ENCODE assay signal across 8 cellular contexts in genomic region chr3:99895706-99896441, GRCh38.
DNase-seq lines count a peak whose midpoint lies in the region; ATAC-seq and TF ChIP-seq lines count a peak whose summit lies in the region.

No MANE protein-coding gene starts in this region.

- no peak for TF ChIP-seq CTCF in AG04449 (IDR thresholded peaks at IDR 0.05; ENCODE audit: insufficient read depth, low read length, missing control alignments)
- TF ChIP-seq CTCF in GM13976 (IDR thresholded peaks at IDR 0.05; ENCODE audit: borderline replicate concordance, control extremely low read depth, extremely low read depth, insufficient read depth, missing control alignments), result no peak

- POLR2A ChIA-PET in AG04449 (lab: Yijun Ruan, JAX), result interaction anchor here (1.2 kb wide), 1 partner anchor 18 kb away, joined by 5 read pairs; no protein-coding TSS in a partner anchor

- CTCF ChIA-PET in AG04449 (lab: Yijun Ruan, JAX), result interaction anchor here (0.7 to 1.5 kb wide), 2 partner anchors 8 to 358 kb away, joined by 5 to 7 read pairs; no protein-coding TSS in a partner anchor

- ATAC-seq in HG02610 (IDR thresholded peaks at IDR 0.05; ENCODE audit: unreplicated experiment) (peak; percentile 58), HG02798 (IDR thresholded peaks at IDR 0.05; ENCODE audit: poor library complexity, unreplicated experiment) (no peak)

- H3K4me3 ChIP-seq in AG04449 (ENCODE audit: low read depth, low read length), result no peak overlapping the region

- in situ Hi-C loops in GM13976 (cut with MboI; ENCODE audit: low sequenced_read_pairs, unreplicated experiment), result no loop called here

- DNase-seq in AG04449 (ENCODE audit: low read depth, low spot score) (peak; percentile 69), SW480 (ENCODE audit: low spot score) (peak; percentile 55), iris pigment epithelial cell (ENCODE audit: low read depth) (peak; percentile 91), GM13976 (ENCODE audit: low spot score) (no peak)
- no peak for DNase-seq in activated effector memory CD4-positive, alpha-beta T cell treated with anti-CD3 and anti-CD28 coated beads, Interleukin-2, amount 50 U/mL, for 16 hours
- DNase-seq in stimulated activated CD4-positive, alpha-beta T cell treated with anti-CD3 and anti-CD28 coated beads, Interleukin-15, amount 100 ng/mL, for 24 hours, result no peak

Comparison
In these comparisons a context has a peak if more than half of its experiments do, and no peak if none do; other contexts are left out.
1. DNase-seq: peak in AG04449 (single experiment), SW480 (single experiment) and iris pigment epithelial cell (single experiment); none in activated effector memory CD4-positive, alpha-beta T cell treated with anti-CD3 and anti-CD28 coated beads, Interleukin-2, amount 50 U/mL, for 16 hours (single experiment), GM13976 (single experiment) and stimulated activated CD4-positive, alpha-beta T cell treated with anti-CD3 and anti-CD28 coated beads, Interleukin-15, amount 100 ng/mL, for 24 hours (single experiment).